ENCODE assay signal across 15 cellular contexts in genomic region chr2:235113854-235114253, GRCh38.
"Had no signal": no experiment of that assay in that cellular context is flagged by ENCODE, and none has a peak within 500 bp of the region (broad histone marks: within the 10 kb centered on the region; RNA-seq: fewer than 3 reads in every experiment).

No MANE protein-coding gene starts in this region.

- H3K9me3 ChIP-seq: thyroid gland had no signal

- DNase-seq: activated CD4-positive, alpha-beta T cell treated with anti-CD3 and anti-CD28 coated beads for 48 hours; activated CD8-positive, alpha-beta memory T cell treated with anti-CD3 and anti-CD28 coated beads for 24 hours; activated naive CD4-positive, alpha-beta T cell treated with anti-CD3 and anti-CD28 coated beads for 36 hours; effector CD8-positive, alpha-beta T cell; erythroblast; glutamatergic neuron; stimulated activated CD4-positive, alpha-beta T cell treated with anti-CD3 and anti-CD28 coated beads, Interleukin-15, amount 100 ng/mL, for 24 hours; stimulated activated CD4-positive, alpha-beta T cell treated with anti-CD3 and anti-CD28 coated beads, Interleukin-4, amount 100 ng/mL, for 24 hours; thyroid gland; uterus had no signal

- H3K36me3 ChIP-seq: cardiac muscle cell, thyroid gland, uterus had no signal

- H3K4me1 Mint-ChIP-seq: activated T-helper 17 cell treated with anti-CD3 and anti-CD28 coated beads, Interleukin-2, amount 50 U/mL, for 72 hours; mesothelial cell of epicardium had no signal

- H3K4me1 ChIP-seq: thyroid gland, uterus had no signal

- H3K9me3 Mint-ChIP-seq: activated T-helper 17 cell treated with anti-CD3 and anti-CD28 coated beads, Interleukin-2, amount 50 U/mL, for 72 hours; mesothelial cell of epicardium had no signal

- H3K27me3 ChIP-seq: cardiac muscle cell, thyroid gland, uterus had no signal

- H3K4me3 ChIP-seq: cardiac muscle cell, coronary artery, thyroid gland, uterus had no signal

- H3K4me3 Mint-ChIP-seq: activated naive CD4-positive, alpha-beta T cell treated with anti-CD3 and anti-CD28 coated beads for 36 hours; activated T-helper 17 cell treated with anti-CD3 and anti-CD28 coated beads, Interleukin-2, amount 50 U/mL, for 72 hours; mesothelial cell of epicardium had no signal

- H3K36me3 Mint-ChIP-seq: mesothelial cell of epicardium had no signal

- H3K27ac Mint-ChIP-seq: activated naive CD4-positive, alpha-beta T cell treated with anti-CD3 and anti-CD28 coated beads for 36 hours; activated T-helper 17 cell treated with anti-CD3 and anti-CD28 coated beads, Interleukin-2, amount 50 U/mL, for 72 hours; mesothelial cell of epicardium had no signal

- H3K27ac ChIP-seq: cardiac muscle cell, coronary artery, thyroid gland, uterus, VCaP had no signal

- ATAC-seq: activated T-helper 17 cell treated with anti-CD3 and anti-CD28 coated beads, Interleukin-2, amount 50 U/mL, for 72 hours had no signal
